In genomic region chr1:61225478-61225877, GRCh38 we compare ENCODE assay signal across 30 cellular contexts.
"Had no signal": no experiment of that assay in that cellular context is flagged by ENCODE, and none has a peak within 500 bp of the region (broad histone marks: within the 10 kb centered on the region; RNA-seq: fewer than 3 reads in every experiment).

No MANE protein-coding gene starts in this region.

- H3K27me3 Mint-ChIP-seq: stimulated activated naive CD8-positive, alpha-beta T cell treated with anti-CD3 and anti-CD28 coated beads, Interleukin-15, amount 100 ng/mL, for 72 hours had no signal

- H3K9ac ChIP-seq: neural progenitor cell, parathyroid adenoma had no signal

- DNase-seq: natural killer cell; occipital lobe; ovary; posterior cingulate gyrus; psoas muscle; right cardiac atrium; spleen; stimulated activated CD4-positive, alpha-beta T cell treated with anti-CD3 and anti-CD28 coated beads, Interleukin-12 subunit alpha, Interleukin-12 subunit beta, amount 100 ng/mL, for 4 hours; stimulated activated CD4-positive, alpha-beta T cell treated with anti-CD3 and anti-CD28 coated beads, Interleukin-1b, Interleukin-23, amount 100 ng/mL, for 48 hours; stimulated activated CD4-positive, alpha-beta T cell treated with anti-CD3 and anti-CD28 coated beads, Interleukin-4, amount 100 ng/mL, for 1 hour; stimulated activated CD4-positive, alpha-beta T cell treated with anti-CD3 and anti-CD28 coated beads, Interleukin-4, amount 100 ng/mL, for 4 hours; stimulated activated CD8-positive, alpha-beta memory T cell treated with anti-CD3 and anti-CD28 coated beads, Interleukin-4, amount 100 ng/mL, for 48 hours; stimulated activated naive CD4-positive, alpha-beta T cell; stimulated activated naive CD8-positive, alpha-beta T cell treated with anti-CD3 and anti-CD28 coated beads, Interleukin-15, amount 100 ng/mL, for 72 hours; stimulated activated naive CD8-positive, alpha-beta T cell treated with anti-CD3 and anti-CD28 coated beads, Interleukin-15, Interleukin-2, amounts not matched to agents 100 U/mL and 50 U/mL, for 24 hours; thyroid gland; trophoblast cell; upper lobe of left lung had no signal

- H3K27ac Mint-ChIP-seq: natural killer cell; neural progenitor cell; progenitor cell of endocrine pancreas; stimulated activated memory B cell treated with anti-CD40 and anti-IgM and Interleukin-4, amounts not matched to agents 10 μg/mL and 1 μg/mL and 100 μg/mL, for 72 hours; stimulated activated naive CD8-positive, alpha-beta T cell treated with anti-CD3 and anti-CD28 coated beads, Interleukin-15, amount 100 ng/mL, for 72 hours had no signal

- H3K9me3 Mint-ChIP-seq: natural killer cell; nephron; neural progenitor cell; stimulated activated memory B cell treated with anti-CD40 and anti-IgM and Interleukin-4, amounts not matched to agents 10 μg/mL and 1 μg/mL and 100 μg/mL, for 72 hours; stimulated activated naive CD8-positive, alpha-beta T cell treated with anti-CD3 and anti-CD28 coated beads, Interleukin-15, amount 100 ng/mL, for 72 hours had no signal

- H3K4me1 ChIP-seq: parathyroid adenoma had no signal

- H3K36me3 Mint-ChIP-seq: natural killer cell; neural progenitor cell; stimulated activated memory B cell treated with anti-CD40 and anti-IgM and Interleukin-4, amounts not matched to agents 10 μg/mL and 1 μg/mL and 100 μg/mL, for 72 hours had no signal

- FAIRE-seq: urothelium cell line had no signal

- H3K4me3 ChIP-seq: neural progenitor cell, ovary, psoas muscle, skin epidermis, smooth muscle cell, spleen, thoracic aorta, thyroid gland, tibial nerve, upper lobe of left lung, vagina had no signal

- H3K9me3 ChIP-seq: ovary, psoas muscle, spleen, thoracic aorta, thyroid gland, tibial nerve, upper lobe of left lung, vagina had no signal

- H3K27me3 ChIP-seq: neural progenitor cell, ovary, spleen, thyroid gland, tibial nerve, upper lobe of left lung, vagina had no signal

- H3K4me1 Mint-ChIP-seq: natural killer cell; stimulated activated memory B cell treated with anti-CD40 and anti-IgM and Interleukin-4, amounts not matched to agents 10 μg/mL and 1 μg/mL and 100 μg/mL, for 72 hours; stimulated activated naive CD8-positive, alpha-beta T cell treated with anti-CD3 and anti-CD28 coated beads, Interleukin-15, amount 100 ng/mL, for 72 hours had no signal

- H3K27ac ChIP-seq: neural progenitor cell, ovary, parathyroid adenoma, spleen, thyroid gland, upper lobe of left lung had no signal

- ATAC-seq: natural killer cell; psoas muscle; sciatic nerve; stimulated activated memory B cell treated with anti-CD40 and anti-IgM and Interleukin-4, amounts not matched to agents 10 μg/mL and 1 μg/mL and 100 μg/mL, for 72 hours; stimulated activated naive CD8-positive, alpha-beta T cell treated with anti-CD3 and anti-CD28 coated beads, Interleukin-15, amount 100 ng/mL, for 72 hours; stimulated activated naive CD8-positive, alpha-beta T cell treated with anti-CD3 and anti-CD28 coated beads, Interleukin-15, Interleukin-2, amounts not matched to agents 100 U/mL and 50 U/mL, for 24 hours had no signal

- H3K36me3 ChIP-seq: neural progenitor cell, ovary, spleen, thoracic aorta, thyroid gland, tibial nerve, upper lobe of left lung, vagina had no signal

- H3K4me2 ChIP-seq: neural progenitor cell, smooth muscle cell had no signal

- H3K4me3 Mint-ChIP-seq: natural killer cell; nephron; neural progenitor cell; stimulated activated memory B cell treated with anti-CD40 and anti-IgM and Interleukin-4, amounts not matched to agents 10 μg/mL and 1 μg/mL and 100 μg/mL, for 72 hours; stimulated activated naive CD8-positive, alpha-beta T cell treated with anti-CD3 and anti-CD28 coated beads, Interleukin-15, amount 100 ng/mL, for 72 hours had no signal

- H2AFZ ChIP-seq: neural progenitor cell, parathyroid adenoma had no signal
